ENCODE assay signal across 12 cellular contexts in the genomic region with DNA sequence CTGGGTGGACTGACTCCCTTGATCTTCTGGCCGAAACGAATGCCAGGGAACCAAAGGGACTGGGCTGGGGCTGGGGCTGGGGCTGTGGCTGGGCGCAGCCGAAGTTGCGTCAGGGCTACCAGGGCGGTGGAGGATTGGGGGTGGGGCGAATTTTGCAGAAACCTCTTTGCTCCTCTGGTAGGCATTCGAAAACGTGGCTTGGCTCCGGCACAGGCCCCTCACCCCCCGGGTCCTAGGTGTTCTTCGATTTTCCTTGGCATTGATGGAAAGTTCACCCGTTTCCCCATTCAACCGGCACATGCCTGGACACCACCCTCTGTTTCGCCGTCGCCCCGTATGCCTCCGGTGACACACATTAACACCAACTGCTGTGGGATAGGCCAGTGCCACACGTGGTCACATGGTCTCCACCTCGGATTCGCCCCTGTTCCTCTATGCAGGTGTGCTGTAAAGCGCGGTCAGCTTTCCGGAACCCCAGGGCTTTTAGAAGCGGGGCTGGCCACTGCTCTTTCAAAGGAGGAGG.
"Had no signal": no experiment of that assay in that cellular context is flagged by ENCODE, and none has a peak within 500 bp of the region (broad histone marks: within the 10 kb centered on the region; RNA-seq: fewer than 3 reads in every experiment).

No MANE protein-coding gene starts in this region.

- H3K4me3 ChIP-seq: gastroesophageal sphincter, hepatocyte, lower lobe of right lung had no signal

- H3K9me3 ChIP-seq: lower lobe of right lung had no signal

- H3K36me3 ChIP-seq: gastroesophageal sphincter, lower lobe of right lung had no signal

- ATAC-seq: gastroesophageal sphincter; lower lobe of right lung; naive thymus-derived CD8-positive, alpha-beta T cell; stimulated activated naive CD8-positive, alpha-beta T cell treated with anti-CD3 and anti-CD28 coated beads, Interleukin-15, Interleukin-2, amounts not matched to agents 100 U/mL and 50 U/mL, for 24 hours; T-helper 17 cell had no signal

- H3K4me1 ChIP-seq: gastroesophageal sphincter, lower lobe of right lung had no signal

- DNase-seq: activated CD4-positive, alpha-beta T cell treated with anti-CD3 and anti-CD28 coated beads, Interleukin-2, amount 50 U/mL, for 1 hour; activated CD4-positive, CD25-positive, alpha-beta regulatory T cell; activated naive CD4-positive, alpha-beta T cell; kidney glomerular epithelial cell; lower lobe of right lung; naive thymus-derived CD8-positive, alpha-beta T cell; stimulated activated CD4-positive, alpha-beta T cell treated with anti-CD3 and anti-CD28 coated beads, Interleukin-4, amount 100 ng/mL, for 1 hour; stimulated activated CD8-positive, alpha-beta memory T cell treated with anti-CD3 and anti-CD28 coated beads, Interleukin-4, amount 100 ng/mL, for 48 hours; stimulated activated naive CD8-positive, alpha-beta T cell treated with anti-CD3 and anti-CD28 coated beads, Interleukin-15, Interleukin-2, amounts not matched to agents 100 U/mL and 50 U/mL, for 24 hours; T-helper 17 cell had no signal

- H3K27ac ChIP-seq: gastroesophageal sphincter, hepatocyte, lower lobe of right lung had no signal
